Comparison of ENCODE assay signal across 2 cellular contexts in genomic region chr17:199806-200603, GRCh38.
A peak's percentile ranks its signal among the peaks of the same experiment; 100 is the strongest.
TF ChIP-seq lines count a peak whose summit lies in the region.

No MANE protein-coding gene starts in this region.

TF ChIP-seq in GM23338, 12 proteins besides CTCF, POLR2A, EP300 and RAD21:
- no peak for TF ChIP-seq EZH2 (IDR thresholded peaks at IDR 0.05; ENCODE audit: low read depth, unreplicated experiment)
- TF ChIP-seq, protein P1, sequence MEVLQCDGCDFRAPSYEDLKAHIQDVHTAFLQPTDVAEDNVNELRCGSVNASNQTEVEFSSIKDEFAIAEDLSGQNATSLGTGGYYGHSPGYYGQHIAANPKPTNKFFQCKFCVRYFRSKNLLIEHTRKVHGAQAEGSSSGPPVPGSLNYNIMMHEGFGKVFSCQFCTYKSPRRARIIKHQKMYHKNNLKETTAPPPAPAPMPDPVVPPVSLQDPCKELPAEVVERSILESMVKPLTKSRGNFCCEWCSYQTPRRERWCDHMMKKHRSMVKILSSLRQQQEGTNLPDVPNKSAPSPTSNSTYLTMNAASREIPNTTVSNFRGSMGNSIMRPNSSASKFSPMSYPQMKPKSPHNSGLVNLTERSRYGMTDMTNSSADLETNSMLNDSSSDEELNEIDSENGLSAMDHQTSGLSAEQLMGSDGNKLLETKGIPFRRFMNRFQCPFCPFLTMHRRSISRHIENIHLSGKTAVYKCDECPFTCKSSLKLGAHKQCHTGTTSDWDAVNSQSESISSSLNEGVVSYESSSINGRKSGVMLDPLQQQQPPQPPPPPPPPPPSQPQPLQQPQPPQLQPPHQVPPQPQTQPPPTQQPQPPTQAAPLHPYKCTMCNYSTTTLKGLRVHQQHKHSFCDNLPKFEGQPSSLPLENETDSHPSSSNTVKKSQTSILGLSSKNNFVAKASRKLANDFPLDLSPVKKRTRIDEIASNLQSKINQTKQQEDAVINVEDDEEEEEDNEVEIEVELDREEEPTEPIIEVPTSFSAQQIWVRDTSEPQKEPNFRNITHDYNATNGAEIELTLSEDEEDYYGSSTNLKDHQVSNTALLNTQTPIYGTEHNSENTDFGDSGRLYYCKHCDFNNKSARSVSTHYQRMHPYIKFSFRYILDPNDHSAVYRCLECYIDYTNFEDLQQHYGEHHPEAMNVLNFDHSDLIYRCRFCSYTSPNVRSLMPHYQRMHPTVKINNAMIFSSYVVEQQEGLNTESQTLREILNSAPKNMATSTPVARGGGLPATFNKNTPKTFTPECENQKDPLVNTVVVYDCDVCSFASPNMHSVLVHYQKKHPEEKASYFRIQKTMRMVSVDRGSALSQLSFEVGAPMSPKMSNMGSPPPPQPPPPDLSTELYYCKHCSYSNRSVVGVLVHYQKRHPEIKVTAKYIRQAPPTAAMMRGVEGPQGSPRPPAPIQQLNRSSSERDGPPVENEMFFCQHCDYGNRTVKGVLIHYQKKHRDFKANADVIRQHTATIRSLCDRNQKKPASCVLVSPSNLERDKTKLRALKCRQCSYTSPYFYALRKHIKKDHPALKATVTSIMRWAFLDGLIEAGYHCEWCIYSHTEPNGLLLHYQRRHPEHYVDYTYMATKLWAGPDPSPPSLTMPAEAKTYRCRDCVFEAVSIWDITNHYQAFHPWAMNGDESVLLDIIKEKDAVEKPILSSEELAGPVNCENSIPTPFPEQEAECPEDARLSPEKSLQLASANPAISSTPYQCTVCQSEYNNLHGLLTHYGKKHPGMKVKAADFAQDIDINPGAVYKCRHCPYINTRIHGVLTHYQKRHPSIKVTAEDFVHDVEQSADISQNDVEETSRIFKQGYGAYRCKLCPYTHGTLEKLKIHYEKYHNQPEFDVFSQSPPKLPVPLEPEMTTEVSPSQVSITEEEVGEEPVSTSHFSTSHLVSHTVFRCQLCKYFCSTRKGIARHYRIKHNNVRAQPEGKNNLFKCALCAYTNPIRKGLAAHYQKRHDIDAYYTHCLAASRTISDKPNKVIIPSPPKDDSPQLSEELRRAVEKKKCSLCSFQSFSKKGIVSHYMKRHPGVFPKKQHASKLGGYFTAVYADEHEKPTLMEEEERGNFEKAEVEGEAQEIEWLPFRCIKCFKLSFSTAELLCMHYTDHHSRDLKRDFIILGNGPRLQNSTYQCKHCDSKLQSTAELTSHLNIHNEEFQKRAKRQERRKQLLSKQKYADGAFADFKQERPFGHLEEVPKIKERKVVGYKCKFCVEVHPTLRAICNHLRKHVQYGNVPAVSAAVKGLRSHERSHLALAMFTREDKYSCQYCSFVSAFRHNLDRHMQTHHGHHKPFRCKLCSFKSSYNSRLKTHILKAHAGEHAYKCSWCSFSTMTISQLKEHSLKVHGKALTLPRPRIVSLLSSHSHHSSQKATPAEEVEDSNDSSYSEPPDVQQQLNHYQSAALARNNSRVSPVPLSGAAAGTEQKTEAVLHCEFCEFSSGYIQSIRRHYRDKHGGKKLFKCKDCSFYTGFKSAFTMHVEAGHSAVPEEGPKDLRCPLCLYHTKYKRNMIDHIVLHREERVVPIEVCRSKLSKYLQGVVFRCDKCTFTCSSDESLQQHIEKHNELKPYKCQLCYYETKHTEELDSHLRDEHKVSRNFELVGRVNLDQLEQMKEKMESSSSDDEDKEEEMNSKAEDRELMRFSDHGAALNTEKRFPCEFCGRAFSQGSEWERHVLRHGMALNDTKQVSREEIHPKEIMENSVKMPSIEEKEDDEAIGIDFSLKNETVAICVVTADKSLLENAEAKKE (CRISPR knock-in tag; IDR thresholded peaks at IDR 0.05) = no peak
- TF ChIP-seq STAT1 (IDR thresholded peaks at IDR 0.05; ENCODE audit: unreplicated experiment) = no peak
- TF ChIP-seq ETS1 (IDR thresholded peaks at IDR 0.05) = no peak
- no peak for TF ChIP-seq ZNF331 (CRISPR knock-in tag; IDR thresholded peaks at IDR 0.05; ENCODE audit: low read depth)
- TF ChIP-seq NANOG (IDR thresholded peaks at IDR 0.05; ENCODE audit: borderline replicate concordance) = no peak
- no peak for TF ChIP-seq JUNB (IDR thresholded peaks at IDR 0.05; ENCODE audit: unreplicated experiment)
- no peak for TF ChIP-seq REST (IDR thresholded peaks at IDR 0.05; ENCODE audit: unreplicated experiment)
- TF ChIP-seq EZH2phosphoT487 (IDR thresholded peaks at IDR 0.05; ENCODE audit: unreplicated experiment) = no peak
- TF ChIP-seq ZNF114 (CRISPR knock-in tag; IDR thresholded peaks at IDR 0.05) = no peak
- TF ChIP-seq POLR2AphosphoS5 (IDR thresholded peaks at IDR 0.05; ENCODE audit: low read depth) = no peak
- no peak for TF ChIP-seq CREB1 (CRISPR knock-in tag; IDR thresholded peaks at IDR 0.05; ENCODE audit: low read depth)

TF ChIP-seq in K562, 482 proteins besides CTCF, POLR2A, EP300 and RAD21:
- no peak for TF ChIP-seq KLF13 (tag; IDR thresholded peaks at IDR 0.05; ENCODE audit: borderline replicate concordance, low read depth)
- no peak for TF ChIP-seq ZNF41 (CRISPR knock-in tag; conservative IDR thresholded peaks at IDR 0.05)
- peak; percentile 61 for TF ChIP-seq RBM25 (IDR thresholded peaks at IDR 0.05; ENCODE audit: low read depth, low read length, severe bottlenecking)
